8 cellular contexts compared by ENCODE assay signal in the genomic region with DNA sequence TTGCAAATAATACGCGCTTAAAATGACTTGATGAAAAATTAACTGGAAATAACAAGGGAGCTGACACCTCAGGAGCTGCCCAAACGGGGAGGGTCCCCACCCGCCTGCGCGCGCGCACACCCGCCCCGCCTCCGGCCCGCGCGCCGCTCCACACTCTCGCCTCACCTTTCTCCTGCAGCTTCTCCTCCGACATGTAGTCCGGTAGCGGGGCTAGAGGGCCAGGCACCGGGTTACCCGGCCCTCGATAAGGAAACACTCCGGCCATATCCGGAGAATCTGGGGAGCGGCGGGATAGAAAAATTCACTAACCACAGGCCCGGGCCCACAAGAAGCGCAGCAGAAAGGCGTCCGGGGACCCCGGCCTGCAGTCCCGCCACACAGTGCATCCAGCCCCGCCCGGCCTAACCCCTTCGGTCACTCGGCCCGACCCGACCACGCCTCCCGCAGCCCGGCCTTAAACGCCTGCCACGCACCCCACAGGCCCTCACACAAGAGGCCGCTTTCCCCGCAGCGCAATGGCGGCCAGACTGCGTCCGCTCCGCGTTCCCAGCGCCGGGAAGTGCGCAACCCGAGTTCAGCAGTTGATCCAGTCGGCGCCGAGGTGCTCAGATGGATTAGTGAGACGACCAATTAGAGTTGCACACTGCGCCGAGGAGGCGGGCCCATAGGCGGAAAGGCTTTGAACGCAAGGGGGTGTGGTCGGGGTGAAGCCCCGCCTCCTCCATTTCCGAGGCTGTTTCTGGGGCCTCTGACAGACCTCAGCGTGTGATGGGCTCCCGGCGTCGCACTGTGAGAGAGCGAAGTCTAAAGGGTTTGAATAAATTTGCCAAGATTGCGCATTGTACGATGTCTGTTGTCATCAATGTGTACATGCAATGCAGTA. TPM values are rescaled to one million over a fixed set of nuclear protein-coding genes. Genes with fewer than 3 reads are reported as not detected.
DNase-seq lines count a peak whose midpoint lies in the region; ATAC-seq and TF ChIP-seq lines count a peak whose summit lies in the region.

TSS of gene PRPF8 (minus strand) at position 561 of the 883 bp plus-strand sequence. CDS start at position 265, 296 bp downstream.

- no peaks in the 10 kb centered on the region for H3K27me3 Mint-ChIP-seq in CD8-positive, alpha-beta T cell (ENCODE audit: low read depth)

- peak; percentile 98 for ATAC-seq in CD8-positive, alpha-beta T cell
- ATAC-seq in GM19467 (IDR thresholded peaks at IDR 0.05; ENCODE audit: unreplicated experiment) (peak; percentile 95), lung (ENCODE audit: insufficient read depth, low FRiP score) (peak; percentile 100)

- peaks cover 39% of the 10 kb centered on the region for H3K36me3 ChIP-seq in CD8-positive, alpha-beta T cell (ENCODE audit: insufficient read depth, low read length)
- H3K36me3 ChIP-seq in lung (ENCODE audit: control insufficient read depth in 2 of 2, insufficient read depth in 2 of 2, low read length in 2 of 2): peaks cover 24 to 25% of the 10 kb centered on the region in 2 donors

- peaks cover 53% of the 10 kb centered on the region for H3K4me1 Mint-ChIP-seq in CD8-positive, alpha-beta T cell (ENCODE audit: low read depth)

- peaks cover 22% of the 10 kb centered on the region for H3K4me1 ChIP-seq in CD8-positive, alpha-beta T cell (ENCODE audit: insufficient read depth, low read length)
- H3K4me1 ChIP-seq in lung (ENCODE audit: control insufficient read depth in 2 of 2, insufficient read depth in 2 of 2, low read length in 2 of 2): peaks cover 5% of the 10 kb centered on the region in 2 donors

- peak within 1 kb of the TSS; percentile 99 for H3K27ac Mint-ChIP-seq in CD8-positive, alpha-beta T cell

- no peaks in the 10 kb centered on the region for H3K9me3 Mint-ChIP-seq in CD8-positive, alpha-beta T cell

- CTCF ChIA-PET in CD8-positive, alpha-beta T cell (lab: Charles Lee): interaction anchor here (0.7 to 1.9 kb wide), 7 partner anchors 11 to 99 kb away, joined by 3 to 7 read pairs (median 3); partner anchors contain the start of genes RILP and SERPINF1

- peaks cover 47% of the 10 kb centered on the region for H3K36me3 Mint-ChIP-seq in CD8-positive, alpha-beta T cell

- TF ChIP-seq CTCF in CD8-positive, alpha-beta T cell (IDR thresholded peaks at IDR 0.05): no peak
- no peak for TF ChIP-seq CTCF in lung (IDR thresholded peaks at IDR 0.05; ENCODE audit: control extremely low read depth, extremely low read depth)

- H3K27me3 ChIP-seq in CD8-positive, alpha-beta T cell (ENCODE audit: insufficient read depth, low read length): no peaks in the 10 kb centered on the region
- H3K27me3 ChIP-seq in lung (ENCODE audit: control insufficient read depth, insufficient read depth): no peaks in the 10 kb centered on the region

- peak within 1 kb of the TSS; percentile 78 for H3K4me3 ChIP-seq in CD8-positive, alpha-beta T cell (ENCODE audit: low read depth, low read length)
- H3K4me3 ChIP-seq in lung: peak within 1 kb of the TSS; percentile 75

- DNase-seq in CD8-positive, alpha-beta T cell: peak; percentile 97 to 98 (median 98)
- peak; percentile 73 for DNase-seq in HS-27A (ENCODE audit: low read depth)
- DNase-seq in NK-92 (lab: John Stamatoyannopoulos, UW; ENCODE audit: unreplicated experiment): peak; percentile 69
- peak; percentile 95 to 98 for DNase-seq in activated CD8-positive, alpha-beta memory T cell treated with anti-CD3 and anti-CD28 coated beads for 1 hour (ENCODE audit: extremely low read depth in 1 of 2, low read depth in 1 of 2)
- peak; percentile 98 for DNase-seq in effector CD8-positive, alpha-beta T cell (lab: John Stamatoyannopoulos, UW)
- DNase-seq in lung (ENCODE audit: low spot score): peak; percentile 98
- peak; percentile 92 to 96 (median 95) for DNase-seq in stimulated activated CD4-positive, alpha-beta T cell treated with anti-CD3 and anti-CD28 coated beads, TNF-alpha, amount 100 ng/mL, for 4 hours (ENCODE audit: low read depth in 3 of 3)

- POLR2A ChIA-PET in CD8-positive, alpha-beta T cell (lab: Charles Lee): interaction anchor here (0.5 to 2.9 kb wide), 13 partner anchors 16 to 356 kb away, joined by 3 to 12 read pairs (median 4); partner anchors contain the start of genes RILP and SCARF1

- 0% methylated on average over 67 to 74 of the region's 74 CpGs for WGBS in lung, 2 donors

- intact Hi-C loops in CD8-positive, alpha-beta T cell (cut with DNase I, micrococcal nuclease): loop anchor here (1.0 to 10.0 kb wide), 7 partner anchors 14 to 360 kb away; partner anchors contain the start of genes RILP (in 2 of the 2), CRK (in 1 of the 2), OVCA2 (in 1 of the 2) and SMYD4 (in 1 of the 2)

- peak within 1 kb of the TSS; percentile 98 for H3K4me3 Mint-ChIP-seq in CD8-positive, alpha-beta T cell

- H3K9me3 ChIP-seq in CD8-positive, alpha-beta T cell (ENCODE audit: low read length): no peaks in the 10 kb centered on the region
- H3K9me3 ChIP-seq in lung (ENCODE audit: control insufficient read depth in 2 of 2, insufficient read depth in 1 of 2, low read length in 1 of 2): no peaks in the 10 kb centered on the region

- peak within 1 kb of the TSS; percentile 95 for H3K27ac ChIP-seq in CD8-positive, alpha-beta T cell (ENCODE audit: low read depth, low read length)
- H3K27ac ChIP-seq in lung (ENCODE audit: low read depth in 1 of 2, low read length in 1 of 2): peak within 1 kb of the TSS; percentile 90 to 93

RNA-seq across cellular contexts. Expression of gene PRPF8, which starts in this region (rescaled TPM):
- total RNA-seq in CD8-positive, alpha-beta T cell: 100 to 1,000 TPM; 572 to 611 TPM
- total RNA-seq in lung: 100 to 1,000 TPM; 208 to 277 TPM
- polyA plus RNA-seq in lung: 100 to 1,000 TPM in 1 of 2 donors, 10 to 100 TPM in 1; 97.2 to 114 TPM

Comparison
In these comparisons a context has a peak if more than half of its experiments do, and no peak if none do; other contexts are left out.
1. Peak in every context shown above with its lines: DNase-seq, ATAC-seq, H3K4me3 ChIP-seq and H3K27ac ChIP-seq.